28 cellular contexts compared by ENCODE assay signal in genomic region chr1:156384007-156384406, GRCh38. TPM values are rescaled to one million over a fixed set of nuclear protein-coding genes. Genes with fewer than 3 reads are reported as not detected.
"Had no signal": no experiment of that assay in that cellular context is flagged by ENCODE, and none has a peak within 500 bp of the region (broad histone marks: within the 10 kb centered on the region; RNA-seq: fewer than 3 reads in every experiment).

No MANE protein-coding gene starts in this region.

- ATAC-seq: activated CD4-positive, CD25-positive, alpha-beta regulatory T cell treated with anti-CD3 and anti-CD28 coated beads, Interleukin-2, amount 50 U/mL, for 24 hours; activated CD8-positive, alpha-beta T cell treated with anti-CD3 and anti-CD28 coated beads, Interleukin-2, amount 10 ng/mL, durations not matched to agents 7 days and 5 days; gastroesophageal sphincter; heart left ventricle; left lung; stimulated activated naive CD8-positive, alpha-beta T cell treated with anti-CD3 and anti-CD28 coated beads, Interleukin-15, amount 100 ng/mL, for 72 hours had no signal

- DNase-seq: activated CD4-positive, alpha-beta T cell treated with anti-CD3 and anti-CD28 coated beads, Interleukin-2, amount 10 ng/mL, durations not matched to agents 7 days and 5 days; activated CD8-positive, alpha-beta T cell treated with anti-CD3 and anti-CD28 coated beads, Interleukin-2, amount 10 ng/mL, durations not matched to agents 7 days and 5 days; activated naive CD4-positive, alpha-beta T cell treated with Interleukin-2 at 50 U/mL for 16 hours; activated naive CD8-positive, alpha-beta T cell treated with anti-CD3 and anti-CD28 coated beads, Interleukin-2, amount 10 ng/mL, durations not matched to agents 7 days and 5 days; activated T-cell treated with anti-CD3 and anti-CD28 coated beads, Interleukin-2, amount 50 U/mL, for 24 hours; amygdala; effector CD8-positive, alpha-beta T cell; kidney; midbrain; stimulated activated CD4-positive, alpha-beta T cell treated with anti-CD3 and anti-CD28 coated beads, Interleukin-2, amount 100 ng/mL, for 24 hours; stimulated activated naive CD8-positive, alpha-beta T cell treated with anti-CD3 and anti-CD28 coated beads, Interleukin-15, amount 100 ng/mL, for 72 hours; trophoblast cell had no signal

- H3K4me3 ChIP-seq: cardiac muscle cell, esophagus muscularis mucosa, gastroesophageal sphincter, heart left ventricle, left lung had no signal

- H3K27ac ChIP-seq: cardiac muscle cell, esophagus muscularis mucosa, gastroesophageal sphincter, heart left ventricle, left lung had no signal

- H3K36me3 Mint-ChIP-seq: activated naive CD8-positive, alpha-beta T cell treated with anti-CD3 and anti-CD28 coated beads, Interleukin-2, amount 10 ng/mL, durations not matched to agents 7 days and 5 days had no signal

- H3K4me3 Mint-ChIP-seq: activated CD4-positive, alpha-beta T cell treated with anti-CD3 and anti-CD28 coated beads, Interleukin-2, amount 10 ng/mL, durations not matched to agents 7 days and 5 days; activated CD8-positive, alpha-beta T cell treated with anti-CD3 and anti-CD28 coated beads, Interleukin-2, amount 10 ng/mL, durations not matched to agents 7 days and 5 days; activated naive CD8-positive, alpha-beta T cell treated with anti-CD3 and anti-CD28 coated beads, Interleukin-2, amount 10 ng/mL, durations not matched to agents 7 days and 5 days; activated T-cell treated with anti-CD3 and anti-CD28 coated beads, Interleukin-2, amount 50 U/mL, for 24 hours; dendritic cell treated with granulocyte-macrophage colony-stimulating factor and Interleukin-4, amounts not matched to agents 40 ng/mL and 50 ng/mL, for 4 days; stimulated activated naive CD8-positive, alpha-beta T cell treated with anti-CD3 and anti-CD28 coated beads, Interleukin-15, amount 100 ng/mL, for 72 hours had no signal

- H3K9me3 ChIP-seq: esophagus muscularis mucosa, gastroesophageal sphincter, heart left ventricle, left lung had no signal

- H3K27ac Mint-ChIP-seq: activated CD4-positive, alpha-beta T cell treated with anti-CD3 and anti-CD28 coated beads, Interleukin-2, amount 10 ng/mL, durations not matched to agents 7 days and 5 days; activated CD8-positive, alpha-beta T cell treated with anti-CD3 and anti-CD28 coated beads, Interleukin-2, amount 10 ng/mL, durations not matched to agents 7 days and 5 days; activated T-cell treated with anti-CD3 and anti-CD28 coated beads, Interleukin-2, amount 50 U/mL, for 24 hours; activated T-helper 2 cell treated with anti-CD3 and anti-CD28 coated beads, Interferon-gamma antibody, Interleukin-2, Interleukin-4, amounts not matched to agents 10 μg/mL and 5 μg/mL and 100 μg/mL, durations not matched to agents 14 hours and 24 hours and 36 hours; progenitor cell of endocrine pancreas; stimulated activated naive CD8-positive, alpha-beta T cell treated with anti-CD3 and anti-CD28 coated beads, Interleukin-15, amount 100 ng/mL, for 72 hours had no signal

- H3K36me3 ChIP-seq: cardiac muscle cell, esophagus muscularis mucosa, gastroesophageal sphincter, heart left ventricle, left lung had no signal

- H3K9me3 Mint-ChIP-seq: activated CD4-positive, alpha-beta T cell treated with anti-CD3 and anti-CD28 coated beads, Interleukin-2, amount 10 ng/mL, durations not matched to agents 7 days and 5 days; activated naive CD8-positive, alpha-beta T cell treated with anti-CD3 and anti-CD28 coated beads, Interleukin-2, amount 10 ng/mL, durations not matched to agents 7 days and 5 days; activated T-cell treated with anti-CD3 and anti-CD28 coated beads, Interleukin-2, amount 50 U/mL, for 24 hours; activated T-helper 2 cell treated with anti-CD3 and anti-CD28 coated beads, Interferon-gamma antibody, Interleukin-2, Interleukin-4, amounts not matched to agents 10 μg/mL and 5 μg/mL and 100 μg/mL, durations not matched to agents 14 hours and 24 hours and 36 hours; dendritic cell treated with granulocyte-macrophage colony-stimulating factor and Interleukin-4, amounts not matched to agents 40 ng/mL and 50 ng/mL, for 4 days; stimulated activated naive CD8-positive, alpha-beta T cell treated with anti-CD3 and anti-CD28 coated beads, Interleukin-15, amount 100 ng/mL, for 72 hours had no signal

RNA-seq across cellular contexts. Expression of gene RHBG, which starts 15.0 kb away (rescaled TPM):
- total RNA-seq: activated CD4-positive, alpha-beta T cell treated with anti-CD3 and anti-CD28 coated beads, Interleukin-2, amount 10 ng/mL, durations not matched to agents 7 days and 5 days; activated CD8-positive, alpha-beta T cell treated with anti-CD3 and anti-CD28 coated beads, Interleukin-2, amount 10 ng/mL, durations not matched to agents 7 days and 5 days; activated naive CD8-positive, alpha-beta T cell treated with anti-CD3 and anti-CD28 coated beads, Interleukin-2, amount 10 ng/mL, durations not matched to agents 7 days and 5 days; activated T-helper 2 cell treated with anti-CD3 and anti-CD28 coated beads, Interferon-gamma antibody, Interleukin-2, Interleukin-4, amounts not matched to agents 10 μg/mL and 5 μg/mL and 100 μg/mL, durations not matched to agents 14 hours and 24 hours and 36 hours; cardiac muscle cell; chondrocyte; esophagus muscularis mucosa; gastroesophageal sphincter; left lung; lung microvascular endothelial cell; myocyte; omental fat pad; skeletal muscle tissue; temporal lobe had no signal
- polyA plus RNA-seq: cardiac muscle cell, heart left ventricle, neural cell had no signal

RNA-seq across cellular contexts. Expression of gene TSACC, which starts 45.7 kb away (rescaled TPM):
- total RNA-seq: activated naive CD8-positive, alpha-beta T cell treated with anti-CD3 and anti-CD28 coated beads, Interleukin-2, amount 10 ng/mL, durations not matched to agents 7 days and 5 days; cardiac muscle cell; chondrocyte; esophagus muscularis mucosa; gastroesophageal sphincter; kidney; left lung; lung microvascular endothelial cell; myocyte; omental fat pad; temporal lobe had no signal
- polyA plus RNA-seq: heart left ventricle, neural cell had no signal
